15 cellular contexts compared by ENCODE assay signal in the genomic region with DNA sequence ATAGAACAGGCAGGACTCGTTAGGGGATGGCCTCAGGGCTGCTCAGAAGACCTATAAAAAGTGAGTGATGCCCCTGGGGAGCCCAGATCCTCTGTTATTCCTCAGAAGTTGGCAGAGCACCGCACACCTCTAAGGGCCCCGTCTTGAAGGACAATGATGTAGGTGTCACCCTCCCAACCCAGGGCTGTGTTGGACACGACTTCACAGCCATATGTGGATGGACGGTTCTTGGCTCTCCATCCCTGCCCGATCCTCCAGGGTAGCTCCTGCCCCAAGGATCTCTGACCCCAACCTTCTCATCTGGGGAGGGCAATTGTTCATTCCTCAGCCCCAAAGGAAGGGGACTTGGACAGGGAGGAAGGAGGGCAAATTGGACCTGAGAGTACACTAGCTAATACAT.
DNase-seq lines count a peak whose midpoint lies in the region; ATAC-seq and TF ChIP-seq lines count a peak whose summit lies in the region.
"Had no signal": no experiment of that assay in that cellular context is flagged by ENCODE, and none has a peak within 500 bp of the region (broad histone marks: within the 10 kb centered on the region; RNA-seq: fewer than 3 reads in every experiment).

No MANE protein-coding gene starts in this region.

- peaks cover 15% of the 10 kb centered on the region; the same call in 1 of the 2 replicates for H3K4me1 ChIP-seq in BLaER1
- peaks cover 56 to 62% (median 57%) of the 10 kb centered on the region in 3 donors for H3K4me1 ChIP-seq in skeletal muscle tissue (ENCODE audit: control insufficient read depth in 3 of 3, insufficient read depth in 3 of 3, low read length in 3 of 3)

- DNase-seq in mesenteric fat pad (ENCODE audit: low spot score) (peak; percentile 59), progenitor cell of endocrine pancreas (ENCODE audit: low spot score, unreplicated experiment) (no peak)
- DNase-seq in activated naive CD4-positive, alpha-beta T cell treated with Interleukin-2 at 50 U/mL for 16 hours = no peak
- DNase-seq: DMS53, MG63, NCI-H1092 treated with DMSO at 0.1 percent for 48 hours, NCI-H2081 treated with DMSO at 0.1 percent for 48 hours, NCI-H82, PC-3 had no signal

- H3K9ac ChIP-seq in BLaER1 = no peak overlapping the region
- H3K9ac ChIP-seq in skeletal muscle tissue (ENCODE audit: low read depth in 1 of 3, low read length in 3 of 3) = peak overlapping the region in 2 of 3 donors; percentile 8 to 13
- H3K9ac ChIP-seq: KMS-11 had no signal

- H3K9me3 Mint-ChIP-seq in progenitor cell of endocrine pancreas (ENCODE audit: low read depth) = no peaks in the 10 kb centered on the region
- H3K9me3 Mint-ChIP-seq: CD4-positive, alpha-beta T cell had no signal

- no peak for TF ChIP-seq CTCF in C4-2B (conservative IDR thresholded peaks at IDR 0.05)
- TF ChIP-seq CTCF in progenitor cell of endocrine pancreas (IDR thresholded peaks at IDR 0.05; ENCODE audit: unreplicated experiment) = no peak

- ATAC-seq in HG03460 (IDR thresholded peaks at IDR 0.05; ENCODE audit: unreplicated experiment) = no peak
- ATAC-seq: PC-3 had no signal

- H3K36me3 ChIP-seq in BLaER1 = no peaks in the 10 kb centered on the region
- no peaks in the 10 kb centered on the region for H3K36me3 ChIP-seq in skeletal muscle tissue (ENCODE audit: control insufficient read depth in 3 of 3, insufficient read depth in 3 of 3, low read length in 3 of 3)
- H3K36me3 ChIP-seq: MG63 had no signal

- H3K27ac ChIP-seq in BLaER1 (no peak overlapping the region), C4-2B (peak overlapping the region; percentile 56), skeletal muscle tissue (ENCODE audit: low read depth, low read length) (peak overlapping the region; percentile 90)
- H3K27ac ChIP-seq: KMS-11 had no signal

- H4K20me1 ChIP-seq in BLaER1 = no peaks in the 10 kb centered on the region

- H3K4me2 ChIP-seq in BLaER1 = 0 out of 2 replicates have a peak overlapping the region, but pooled peaks have one; percentile 12
- H3K4me2 ChIP-seq: KMS-11 had no signal

- H3K27me3 ChIP-seq in BLaER1 (no peaks in the 10 kb centered on the region), skeletal muscle tissue (ENCODE audit: control insufficient read depth in 3 of 3, insufficient read depth in 3 of 3, low read length in 3 of 3) (no peaks in the 10 kb centered on the region)
- H3K27me3 ChIP-seq: MG63 had no signal

- H3K4me1 Mint-ChIP-seq in progenitor cell of endocrine pancreas (ENCODE audit: low read depth) = peaks cover 8% of the 10 kb centered on the region

- H3K4me3 ChIP-seq in BLaER1 (no peak overlapping the region), skeletal muscle tissue (ENCODE audit: low read length in 3 of 3) (peak overlapping the region in 1 of 3 donors; percentile 13)
- H3K4me3 ChIP-seq: MG63 had no signal

- H3K4me3 Mint-ChIP-seq in progenitor cell of endocrine pancreas (ENCODE audit: low read depth) = no peak overlapping the region
- H3K4me3 Mint-ChIP-seq: CD4-positive, alpha-beta T cell had no signal

- no peak overlapping the region for H3K27ac Mint-ChIP-seq in progenitor cell of endocrine pancreas
- H3K27ac Mint-ChIP-seq: CD4-positive, alpha-beta T cell had no signal

- H3K36me3 Mint-ChIP-seq in progenitor cell of endocrine pancreas (ENCODE audit: insufficient read depth) = no peaks in the 10 kb centered on the region

- H3K9me3 ChIP-seq in BLaER1 = no peaks in the 10 kb centered on the region
- no peaks in the 10 kb centered on the region for H3K9me3 ChIP-seq in skeletal muscle tissue (ENCODE audit: control insufficient read depth in 3 of 3, low read length in 3 of 3)
- H3K9me3 ChIP-seq: MG63 had no signal

- H3K27me3 Mint-ChIP-seq in progenitor cell of endocrine pancreas = peaks cover 8% of the 10 kb centered on the region
- H3K27me3 Mint-ChIP-seq: CD4-positive, alpha-beta T cell had no signal
